Comparison of ENCODE assay signal across 23 cellular contexts in the genomic region with DNA sequence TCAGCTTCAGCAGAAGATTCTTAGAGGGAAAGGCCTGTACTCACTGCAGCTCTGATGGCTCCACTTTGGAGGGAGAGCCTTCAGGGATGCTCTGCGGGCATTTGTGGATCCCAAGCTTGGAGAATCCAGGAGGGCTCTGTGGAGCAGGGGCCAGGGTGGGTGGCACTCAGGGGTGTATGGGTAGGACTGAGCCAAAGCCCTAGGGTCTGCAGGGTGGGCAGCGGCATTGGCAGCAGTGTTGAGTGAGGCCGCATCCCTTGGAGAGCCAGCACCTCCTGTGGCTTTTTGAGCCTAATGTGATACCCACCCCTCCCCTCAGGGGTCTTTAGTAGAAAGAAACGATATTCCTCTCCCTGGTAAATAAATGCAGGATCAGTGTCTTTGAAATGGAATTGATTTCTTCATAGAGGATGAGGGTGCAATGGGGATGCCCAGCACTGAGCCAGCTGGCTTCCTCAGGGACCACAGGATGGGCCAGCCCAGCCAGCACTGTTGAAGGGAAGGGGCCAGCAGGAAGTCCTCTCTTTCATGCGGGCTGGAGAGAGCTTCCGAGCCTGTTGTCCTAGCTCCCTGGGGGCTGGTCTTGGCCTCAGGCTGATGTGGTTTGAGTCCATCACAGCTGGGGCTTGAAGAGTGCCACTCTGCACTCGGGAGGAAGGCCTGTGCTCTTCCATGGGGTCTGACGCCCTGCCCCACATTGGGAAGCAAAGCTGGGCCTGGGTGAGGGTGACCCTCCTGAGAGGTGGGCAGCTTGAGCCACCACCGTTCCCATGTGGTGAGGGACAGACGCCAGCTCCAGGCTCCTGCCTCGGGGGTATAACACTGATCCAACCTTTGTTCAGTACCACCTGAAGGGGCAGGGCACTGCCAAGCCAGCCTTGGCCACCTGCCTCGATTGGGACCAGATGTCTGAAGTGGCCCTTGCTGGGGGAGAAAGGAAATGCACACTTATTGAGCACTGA. TPM values are rescaled to one million over a fixed set of nuclear protein-coding genes. Genes with fewer than 3 reads are reported as not detected.
DNase-seq lines count a peak whose midpoint lies in the region; ATAC-seq and TF ChIP-seq lines count a peak whose summit lies in the region.
"Had no signal": no experiment of that assay in that cellular context is flagged by ENCODE, and none has a peak within 500 bp of the region (broad histone marks: within the 10 kb centered on the region; RNA-seq: fewer than 3 reads in every experiment).

No MANE protein-coding gene starts in this region.

- H3K4me3 ChIP-seq in RWPE2 (ENCODE audit: severe bottlenecking) (no peak overlapping the region), upper lobe of right lung (no peak overlapping the region)
- no peak overlapping the region for H3K4me3 ChIP-seq in effector memory CD4-positive, alpha-beta T cell (ENCODE audit: insufficient read depth, low read depth, low read length, poor library complexity, severe bottlenecking)
- H3K4me3 ChIP-seq: colonic mucosa, lung had no signal

- H3K27ac ChIP-seq in RWPE2 (ENCODE audit: poor library complexity, severe bottlenecking) (no peak overlapping the region), upper lobe of right lung (no peak overlapping the region)
- no peak overlapping the region for H3K27ac ChIP-seq in effector memory CD4-positive, alpha-beta T cell (ENCODE audit: insufficient read depth, low read length, poor library complexity, severe bottlenecking)
- H3K27ac ChIP-seq: brain microvascular endothelial cell, colonic mucosa had no signal

- H3K27me3 ChIP-seq in RWPE2 (ENCODE audit: insufficient read depth, poor library complexity, severe bottlenecking) (no peaks in the 10 kb centered on the region), upper lobe of right lung (no peaks in the 10 kb centered on the region)
- H3K27me3 ChIP-seq in effector memory CD4-positive, alpha-beta T cell (replicated peaks; ENCODE audit: control insufficient read depth, insufficient read depth, low read length, poor library complexity, severe bottlenecking), result no peaks in the 10 kb centered on the region
- H3K27me3 ChIP-seq: brain microvascular endothelial cell, colonic mucosa had no signal

- TF ChIP-seq CTCF in RWPE2 (IDR thresholded peaks at IDR 0.05; ENCODE audit: poor library complexity, severe bottlenecking) (no peak), natural killer cell (IDR thresholded peaks at IDR 0.05) (no peak), upper lobe of right lung (IDR thresholded peaks at IDR 0.05) (no peak)

- no peak overlapping the region for H3K27ac Mint-ChIP-seq in natural killer cell
- H3K27ac Mint-ChIP-seq in activated naive CD8-positive, alpha-beta T cell treated with anti-CD3 and anti-CD28 coated beads, Interleukin-2, amount 50 U/mL, for 24 hours, result no peak overlapping the region
- H3K27ac Mint-ChIP-seq: activated T-helper 2 cell treated with anti-CD3 and anti-CD28 coated beads, Interferon-gamma antibody, Interleukin-2, Interleukin-4, amounts not matched to agents 10 μg/mL and 5 μg/mL and 100 μg/mL, durations not matched to agents 14 hours and 24 hours and 36 hours; immature natural killer cell had no signal

- intact Hi-C loops in Right ventricle myocardium inferior (cut with DNase I) (no loop called here), left ventricle myocardium superior (cut with micrococcal nuclease) (no loop called here), natural killer cell (cut with micrococcal nuclease) (no loop called here), upper lobe of right lung (cut with DNase I) (no loop called here)

- H3K36me3 ChIP-seq in RWPE2 (ENCODE audit: low read depth) (no peaks in the 10 kb centered on the region), upper lobe of right lung (no peaks in the 10 kb centered on the region)
- H3K36me3 ChIP-seq in effector memory CD4-positive, alpha-beta T cell (ENCODE audit: control insufficient read depth, insufficient read depth, low read length), result no peaks in the 10 kb centered on the region
- H3K36me3 ChIP-seq: brain microvascular endothelial cell, colonic mucosa had no signal

- H3K9me3 ChIP-seq in RWPE2 (ENCODE audit: severe bottlenecking) (no peaks in the 10 kb centered on the region), upper lobe of right lung (no peaks in the 10 kb centered on the region)
- no peaks in the 10 kb centered on the region for H3K9me3 ChIP-seq in effector memory CD4-positive, alpha-beta T cell (ENCODE audit: control insufficient read depth, low read length)
- H3K9me3 ChIP-seq: colonic mucosa had no signal

- H3K36me3 Mint-ChIP-seq in natural killer cell, result no peaks in the 10 kb centered on the region
- no peaks in the 10 kb centered on the region for H3K36me3 Mint-ChIP-seq in activated naive CD8-positive, alpha-beta T cell treated with anti-CD3 and anti-CD28 coated beads, Interleukin-2, amount 50 U/mL, for 24 hours (ENCODE audit: low read depth)
- H3K36me3 Mint-ChIP-seq: immature natural killer cell had no signal

- peaks cover 5 to 7% of the 10 kb centered on the region in 2 donors for H3K27me3 Mint-ChIP-seq in natural killer cell (ENCODE audit: low read depth in 2 of 2)
- peaks cover 1% of the 10 kb centered on the region for H3K27me3 Mint-ChIP-seq in activated naive CD8-positive, alpha-beta T cell treated with anti-CD3 and anti-CD28 coated beads, Interleukin-2, amount 50 U/mL, for 24 hours

- no peaks in the 10 kb centered on the region for H3K4me1 ChIP-seq in RWPE2 (ENCODE audit: insufficient read depth, poor library complexity, severe bottlenecking)
- H3K4me1 ChIP-seq in upper lobe of right lung, result no peaks in the 10 kb centered on the region
- no peaks in the 10 kb centered on the region for H3K4me1 ChIP-seq in effector memory CD4-positive, alpha-beta T cell (ENCODE audit: control insufficient read depth, insufficient read depth, low read length, poor library complexity, severe bottlenecking)
- H3K4me1 ChIP-seq: colonic mucosa had no signal

- peak; percentile 17 for DNase-seq in Right ventricle myocardium inferior (ENCODE audit: missing footprints)
- no peak for DNase-seq in left ventricle myocardium superior
- peak; percentile 26 for DNase-seq in RWPE2 (ENCODE audit: low spot score)
- DNase-seq in natural killer cell, result peak; percentile 10
- peak; percentile 37 for DNase-seq in upper lobe of right lung
- DNase-seq in effector memory CD4-positive, alpha-beta T cell, result no peak
- DNase-seq in activated naive CD8-positive, alpha-beta T cell treated with anti-CD3 and anti-CD28 coated beads, Interleukin-2, amount 50 U/mL, for 24 hours, result no peak
- DNase-seq: brain microvascular endothelial cell; colonic mucosa; DMS 273 treated with DMSO at 0.1 percent for 48 hours; immature natural killer cell; KG1; MV-4-11; NCI-H1930; occipital lobe; stimulated activated CD4-positive, alpha-beta T cell treated with anti-CD3 and anti-CD28 coated beads, Interleukin-15, amount 100 ng/mL, for 24 hours had no signal

- peaks cover 0 to 7% of the 10 kb centered on the region in 2 donors for H3K4me1 Mint-ChIP-seq in natural killer cell
- no peaks in the 10 kb centered on the region for H3K4me1 Mint-ChIP-seq in activated naive CD8-positive, alpha-beta T cell treated with anti-CD3 and anti-CD28 coated beads, Interleukin-2, amount 50 U/mL, for 24 hours
- H3K4me1 Mint-ChIP-seq: immature natural killer cell had no signal

- no peak overlapping the region for H3K4me3 Mint-ChIP-seq in natural killer cell
- H3K4me3 Mint-ChIP-seq in activated naive CD8-positive, alpha-beta T cell treated with anti-CD3 and anti-CD28 coated beads, Interleukin-2, amount 50 U/mL, for 24 hours, result no peak overlapping the region
- H3K4me3 Mint-ChIP-seq: immature natural killer cell had no signal

- ATAC-seq in Right ventricle myocardium inferior (no peak), left ventricle myocardium superior (no peak), RWPE2 (ENCODE audit: low read depth) (no peak), natural killer cell (no peak), upper lobe of right lung (no peak), HG02798 (IDR thresholded peaks at IDR 0.05; ENCODE audit: poor library complexity, unreplicated experiment) (no peak)
- no peak for ATAC-seq in activated naive CD8-positive, alpha-beta T cell treated with anti-CD3 and anti-CD28 coated beads, Interleukin-2, amount 50 U/mL, for 24 hours
- ATAC-seq: right cardiac atrium had no signal

- peaks cover 0 to 7% of the 10 kb centered on the region in 2 donors for H3K9me3 Mint-ChIP-seq in natural killer cell
- H3K9me3 Mint-ChIP-seq in activated naive CD8-positive, alpha-beta T cell treated with anti-CD3 and anti-CD28 coated beads, Interleukin-2, amount 50 U/mL, for 24 hours, result peaks cover 8% of the 10 kb centered on the region
- H3K9me3 Mint-ChIP-seq: immature natural killer cell had no signal

RNA-seq across cellular contexts. Expression of a gene that starts 49.5 kb away (rescaled TPM):
- total RNA-seq in Right ventricle myocardium inferior (not detected), left ventricle myocardium superior (not detected), natural killer cell (not detected), upper lobe of right lung (0.14 TPM)
- total RNA-seq: activated T-helper 2 cell treated with anti-CD3 and anti-CD28 coated beads, Interferon-gamma antibody, Interleukin-2, Interleukin-4, amounts not matched to agents 10 μg/mL and 5 μg/mL and 100 μg/mL, durations not matched to agents 14 hours and 24 hours and 36 hours; colonic mucosa; endothelial cell of umbilical vein; HT-29; NCI-H460; occipital lobe; right cardiac atrium had no signal

Comparison
In these comparisons a context has a peak if more than half of its experiments do, and no peak if none do; other contexts are left out.
1. DNase-seq: peak in Right ventricle myocardium inferior (single experiment), RWPE2 (single experiment), natural killer cell (single experiment) and upper lobe of right lung (single experiment); none in left ventricle myocardium superior (single experiment), effector memory CD4-positive, alpha-beta T cell (0 of 3) and activated naive CD8-positive, alpha-beta T cell treated with anti-CD3 and anti-CD28 coated beads, Interleukin-2, amount 50 U/mL, for 24 hours (single experiment).